Comparison of ENCODE assay signal across 39 cellular contexts in the genomic region with DNA sequence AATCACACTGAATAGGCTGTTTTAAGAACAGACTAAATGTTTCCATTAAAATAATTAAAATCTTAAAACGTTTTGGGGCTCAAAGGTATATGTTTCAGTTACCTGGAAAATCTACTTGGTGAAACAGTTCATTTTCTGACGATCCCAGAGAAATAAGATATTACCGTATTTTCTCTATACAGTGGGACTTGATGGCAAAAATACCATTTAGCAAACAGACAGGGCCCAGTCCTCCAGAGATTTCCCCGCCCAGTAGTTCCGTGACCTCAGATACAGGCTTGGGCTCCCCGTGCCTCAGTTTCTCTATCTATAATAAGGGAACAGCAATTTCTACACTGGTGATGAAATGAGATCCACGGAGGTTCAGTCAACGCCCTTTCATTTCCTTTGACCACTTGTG.
"Had no signal": no experiment of that assay in that cellular context is flagged by ENCODE, and none has a peak within 500 bp of the region (broad histone marks: within the 10 kb centered on the region; RNA-seq: fewer than 3 reads in every experiment).

No MANE protein-coding gene starts in this region.

- H3K4me1 Mint-ChIP-seq: activated naive CD4-positive, alpha-beta T cell treated with anti-CD3 and anti-CD28 coated beads, Interleukin-2, amount 10 ng/mL, durations not matched to agents 7 days and 5 days; activated naive CD4-positive, alpha-beta T cell treated with anti-CD3 and anti-CD28 coated beads, Interleukin-2, amount 50 U/mL, for 24 hours; activated naive CD8-positive, alpha-beta T cell treated with anti-CD3 and anti-CD28 coated beads, Interleukin-2, amount 50 U/mL, for 24 hours; activated T-helper 17 cell treated with anti-CD3 and anti-CD28 coated beads, Interleukin-2, amount 50 U/mL, for 72 hours; central memory CD8-positive, alpha-beta T cell had no signal

- H3K27me3 Mint-ChIP-seq: activated naive CD8-positive, alpha-beta T cell treated with anti-CD3 and anti-CD28 coated beads for 36 hours had no signal

- H3K27me3 ChIP-seq: adrenal gland, ascending aorta, body of pancreas, brain microvascular endothelial cell, cardiac muscle cell had no signal

- H3K9me3 ChIP-seq: adrenal gland, ascending aorta, body of pancreas, breast epithelium had no signal

- H3K4me3 ChIP-seq: adrenal gland, ascending aorta, body of pancreas, breast epithelium, cardiac muscle cell had no signal

- DNase-seq: activated effector memory CD4-positive, alpha-beta T cell treated with anti-CD3 and anti-CD28 coated beads, Interleukin-2, amount 50 U/mL, for 16 hours; activated effector memory CD4-positive, alpha-beta T cell treated with Interleukin-2 at 50 U/mL for 16 hours; activated gamma-delta T cell; activated gamma-delta T cell treated with Interleukin-2 at 50 U/mL for 16 hours; activated naive CD4-positive, alpha-beta T cell; activated naive CD4-positive, alpha-beta T cell treated with anti-CD3 and anti-CD28 coated beads for 36 hours; activated naive CD4-positive, alpha-beta T cell treated with anti-CD3 and anti-CD28 coated beads, Interleukin-2, amount 10 ng/mL, durations not matched to agents 7 days and 5 days; activated naive CD4-positive, alpha-beta T cell treated with anti-CD3 and anti-CD28 coated beads, Interleukin-2, amount 50 U/mL, for 16 hours; activated naive CD4-positive, alpha-beta T cell treated with Interleukin-2 at 50 U/mL for 16 hours; activated naive CD8-positive, alpha-beta T cell treated with anti-CD3 and anti-CD28 coated beads for 36 hours; activated naive CD8-positive, alpha-beta T cell treated with anti-CD3 and anti-CD28 coated beads, Interleukin-2, amount 10 ng/mL, durations not matched to agents 7 days and 5 days; activated naive CD8-positive, alpha-beta T cell treated with anti-CD3 and anti-CD28 coated beads, Interleukin-2, amount 50 U/mL, for 24 hours; activated T-cell treated with anti-CD3 and anti-CD28 coated beads, Interleukin-2, amount 50 U/mL, for 24 hours; activated T-cell treated with anti-CD3 and anti-CD28 coated beads, Interleukin-2, amount 50 U/mL, for 4 hours; activated T-cell treated with anti-CD3 and anti-CD28 coated beads, Interleukin-2, amount 50 U/mL, for 48 hours; activated T-cell treated with anti-CD3 and anti-CD28 coated beads, Interleukin-2, amount 50 U/mL, for 72 hours; adrenal gland; amniotic stem cell; amygdala; anterior cingulate cortex; aorta; body of pancreas; brain microvascular endothelial cell; caudate nucleus; central memory CD4-positive, alpha-beta T cell; cerebellar nuclear complex had no signal

- H3K9me3 Mint-ChIP-seq: activated naive CD4-positive, alpha-beta T cell treated with anti-CD3 and anti-CD28 coated beads for 36 hours; activated naive CD4-positive, alpha-beta T cell treated with anti-CD3 and anti-CD28 coated beads, Interleukin-2, amount 10 ng/mL, durations not matched to agents 7 days and 5 days; activated naive CD4-positive, alpha-beta T cell treated with anti-CD3 and anti-CD28 coated beads, Interleukin-2, amount 50 U/mL, for 24 hours; activated naive CD4-positive, alpha-beta T cell treated with anti-CD3 and anti-CD28 coated beads, Interleukin-2, amount 50 U/mL, for 72 hours; activated naive CD8-positive, alpha-beta T cell treated with anti-CD3 and anti-CD28 coated beads for 36 hours; activated naive CD8-positive, alpha-beta T cell treated with anti-CD3 and anti-CD28 coated beads, Interleukin-2, amount 10 ng/mL, durations not matched to agents 7 days and 5 days; activated naive CD8-positive, alpha-beta T cell treated with anti-CD3 and anti-CD28 coated beads, Interleukin-2, amount 50 U/mL, for 24 hours; activated T-cell treated with anti-CD3 and anti-CD28 coated beads, Interleukin-2, amount 50 U/mL, for 24 hours; activated T-cell treated with anti-CD3 and anti-CD28 coated beads, Interleukin-2, amount 50 U/mL, for 4 hours; activated T-cell treated with anti-CD3 and anti-CD28 coated beads, Interleukin-2, amount 50 U/mL, for 72 hours; activated T-helper 1 cell treated with anti-CD3 and anti-CD28 coated beads, Interleukin-12 subunit alpha, Interleukin-12 subunit beta, Interleukin-2, Interleukin-4 antibody, amounts not matched to agents 30 ng/mL and 10 ng/mL and 1 ng/mL, durations not matched to agents 14 hours and 24 hours and 36 hours; activated T-helper 17 cell treated with anti-CD3 and anti-CD28 coated beads, Interleukin-2, amount 50 U/mL, for 72 hours; activated T-helper 2 cell treated with anti-CD3 and anti-CD28 coated beads, Interferon-gamma antibody, Interleukin-2, Interleukin-4, amounts not matched to agents 10 μg/mL and 5 μg/mL and 100 μg/mL, durations not matched to agents 14 hours and 24 hours and 36 hours; brain; central memory CD8-positive, alpha-beta T cell had no signal

- FAIRE-seq: astrocyte, bronchial epithelial cell had no signal

- H3K36me3 Mint-ChIP-seq: activated naive CD4-positive, alpha-beta T cell treated with anti-CD3 and anti-CD28 coated beads, Interleukin-2, amount 10 ng/mL, durations not matched to agents 7 days and 5 days; activated naive CD4-positive, alpha-beta T cell treated with anti-CD3 and anti-CD28 coated beads, Interleukin-2, amount 50 U/mL, for 24 hours; activated naive CD4-positive, alpha-beta T cell treated with anti-CD3 and anti-CD28 coated beads, Interleukin-2, amount 50 U/mL, for 72 hours; activated naive CD8-positive, alpha-beta T cell; activated naive CD8-positive, alpha-beta T cell treated with anti-CD3 and anti-CD28 coated beads for 36 hours; activated naive CD8-positive, alpha-beta T cell treated with anti-CD3 and anti-CD28 coated beads, Interleukin-2, amount 10 ng/mL, durations not matched to agents 7 days and 5 days; brain had no signal

- H3K27ac Mint-ChIP-seq: activated naive CD4-positive, alpha-beta T cell treated with anti-CD3 and anti-CD28 coated beads for 36 hours; activated naive CD4-positive, alpha-beta T cell treated with anti-CD3 and anti-CD28 coated beads, Interleukin-2, amount 10 ng/mL, durations not matched to agents 7 days and 5 days; activated naive CD4-positive, alpha-beta T cell treated with anti-CD3 and anti-CD28 coated beads, Interleukin-2, amount 50 U/mL, for 24 hours; activated naive CD4-positive, alpha-beta T cell treated with anti-CD3 and anti-CD28 coated beads, Interleukin-2, amount 50 U/mL, for 72 hours; activated naive CD8-positive, alpha-beta T cell; activated naive CD8-positive, alpha-beta T cell treated with anti-CD3 and anti-CD28 coated beads for 36 hours; activated naive CD8-positive, alpha-beta T cell treated with anti-CD3 and anti-CD28 coated beads, Interleukin-2, amount 10 ng/mL, durations not matched to agents 7 days and 5 days; activated naive CD8-positive, alpha-beta T cell treated with anti-CD3 and anti-CD28 coated beads, Interleukin-2, amount 50 U/mL, for 24 hours; activated T-cell treated with anti-CD3 and anti-CD28 coated beads, Interleukin-2, amount 50 U/mL, for 24 hours; activated T-cell treated with anti-CD3 and anti-CD28 coated beads, Interleukin-2, amount 50 U/mL, for 72 hours; activated T-helper 1 cell treated with anti-CD3 and anti-CD28 coated beads, Interleukin-12 subunit alpha, Interleukin-12 subunit beta, Interleukin-2, Interleukin-4 antibody, amounts not matched to agents 30 ng/mL and 10 ng/mL and 1 ng/mL, durations not matched to agents 14 hours and 24 hours and 36 hours; activated T-helper 17 cell treated with anti-CD3 and anti-CD28 coated beads, Interleukin-2, amount 50 U/mL, for 72 hours; activated T-helper 2 cell treated with anti-CD3 and anti-CD28 coated beads, Interferon-gamma antibody, Interleukin-2, Interleukin-4, amounts not matched to agents 10 μg/mL and 5 μg/mL and 100 μg/mL, durations not matched to agents 14 hours and 24 hours and 36 hours; brain had no signal

- ATAC-seq: activated naive CD4-positive, alpha-beta T cell treated with anti-CD3 and anti-CD28 coated beads, Interleukin-2, amount 50 U/mL, for 72 hours; activated naive CD8-positive, alpha-beta T cell treated with anti-CD3 and anti-CD28 coated beads, Interleukin-2, amount 50 U/mL, for 24 hours; activated T-cell treated with anti-CD3 and anti-CD28 coated beads, Interleukin-2, amount 50 U/mL, for 4 hours; activated T-cell treated with anti-CD3 and anti-CD28 coated beads, Interleukin-2, amount 50 U/mL, for 72 hours; activated T-helper 17 cell treated with anti-CD3 and anti-CD28 coated beads, Interleukin-2, amount 50 U/mL, for 72 hours; body of pancreas had no signal

- H3K36me3 ChIP-seq: adrenal gland, ascending aorta, brain microvascular endothelial cell, breast epithelium, cardiac muscle cell had no signal

- H3K4me3 Mint-ChIP-seq: activated naive CD4-positive, alpha-beta T cell treated with anti-CD3 and anti-CD28 coated beads for 36 hours; activated naive CD4-positive, alpha-beta T cell treated with anti-CD3 and anti-CD28 coated beads, Interleukin-2, amount 10 ng/mL, durations not matched to agents 7 days and 5 days; activated naive CD4-positive, alpha-beta T cell treated with anti-CD3 and anti-CD28 coated beads, Interleukin-2, amount 50 U/mL, for 24 hours; activated naive CD8-positive, alpha-beta T cell; activated naive CD8-positive, alpha-beta T cell treated with anti-CD3 and anti-CD28 coated beads for 36 hours; activated naive CD8-positive, alpha-beta T cell treated with anti-CD3 and anti-CD28 coated beads, Interleukin-2, amount 10 ng/mL, durations not matched to agents 7 days and 5 days; activated naive CD8-positive, alpha-beta T cell treated with anti-CD3 and anti-CD28 coated beads, Interleukin-2, amount 50 U/mL, for 24 hours; activated T-cell treated with anti-CD3 and anti-CD28 coated beads, Interleukin-2, amount 50 U/mL, for 24 hours; activated T-cell treated with anti-CD3 and anti-CD28 coated beads, Interleukin-2, amount 50 U/mL, for 4 hours; activated T-cell treated with anti-CD3 and anti-CD28 coated beads, Interleukin-2, amount 50 U/mL, for 72 hours; activated T-helper 1 cell treated with anti-CD3 and anti-CD28 coated beads, Interleukin-12 subunit alpha, Interleukin-12 subunit beta, Interleukin-2, Interleukin-4 antibody, amounts not matched to agents 30 ng/mL and 10 ng/mL and 1 ng/mL, durations not matched to agents 14 hours and 24 hours and 36 hours; activated T-helper 17 cell treated with anti-CD3 and anti-CD28 coated beads, Interleukin-2, amount 50 U/mL, for 72 hours; brain; central memory CD8-positive, alpha-beta T cell had no signal

- H3K4me1 ChIP-seq: adrenal gland, ascending aorta, body of pancreas, breast epithelium had no signal

- H3K27ac ChIP-seq: adrenal gland, ascending aorta, body of pancreas, brain microvascular endothelial cell, breast epithelium, cardiac muscle cell had no signal
